Comparison of ENCODE assay signal across 8 cellular contexts in genomic region chr7:90244909-90245841, GRCh38. TPM values are rescaled to one million over a fixed set of nuclear protein-coding genes. Genes with fewer than 3 reads are reported as not detected.
DNase-seq lines count a peak whose midpoint lies in the region; ATAC-seq, FAIRE-seq and TF ChIP-seq lines count a peak whose summit lies in the region.

Gene CFAP69, plus strand, starts transcription at chr7:90245174. Its CDS starts 251 bp downstream, at chr7:90245425.

- peak within 1 kb of the TSS; percentile 83 for H3K9ac ChIP-seq in muscle layer of colon (ENCODE audit: low read length)

- BruUV-seq in OCI-LY7 (replicated peaks; lab: Mats Ljungman, UMichigan), result no TSS peak

- FAIRE-seq in HTR-8/SVneo (lab: Jason Lieb, UNC), result no peak

- no peaks in the 10 kb centered on the region for H3K79me2 ChIP-seq in OCI-LY7 (ENCODE audit: insufficient read depth, low read depth, low read length)

- peak; percentile 91 for ATAC-seq in GM21390 (IDR thresholded peaks at IDR 0.05; ENCODE audit: unreplicated experiment)
- ATAC-seq in esophagus mucosa, result peak; percentile 98

- no peaks in the 10 kb centered on the region for H3K4me1 ChIP-seq in OCI-LY7 (ENCODE audit: insufficient read depth, low read length, poor library complexity, severe bottlenecking)
- H3K4me1 ChIP-seq in muscle layer of colon (ENCODE audit: insufficient read depth, low read length), result peaks cover 7% of the 10 kb centered on the region

- CTCF ChIA-PET in OCI-LY7 (lab: Charles Lee; ENCODE audit: unreplicated experiment), result no interaction called here

- no peaks in the 10 kb centered on the region for H3K9me2 ChIP-seq in OCI-LY7 (ENCODE audit: insufficient read depth, low read length)

- no peak within 1 kb of the TSS for H3K27ac ChIP-seq in OCI-LY7 (ENCODE audit: low read depth, low read length, poor library complexity, severe bottlenecking)
- H3K27ac ChIP-seq in muscle layer of colon (ENCODE audit: low read depth, low read length), result peak within 1 kb of the TSS; percentile 76

- TF ChIP-seq CTCF in OCI-LY7 (conservative IDR thresholded peaks at IDR 0.05; ENCODE audit: low read length), result no peak

- DNase-seq in DMS 273 (lab: John Stamatoyannopoulos, UW; ENCODE audit: unreplicated experiment) (peak; percentile 96), HTR-8/SVneo (ENCODE audit: insufficient read length, low spot score) (peak; percentile 59), OCI-LY7 (ENCODE audit: low spot score) (no peak)
- peak; percentile 88 for DNase-seq in activated T-cell treated with anti-CD3 and anti-CD28 coated beads, Interleukin-2, amount 50 U/mL, for 1 hour
- peak; percentile 64 to 71 for DNase-seq in stimulated activated CD8-positive, alpha-beta memory T cell treated with anti-CD3 and anti-CD28 coated beads, Interleukin-4, amount 100 ng/mL, for 4 hours (ENCODE audit: low read depth in 2 of 2, low spot score in 1 of 2)

- H3K9me3 ChIP-seq in OCI-LY7 (ENCODE audit: low read length) (no peaks in the 10 kb centered on the region), muscle layer of colon (ENCODE audit: low read length) (no peaks in the 10 kb centered on the region)

- intact Hi-C loops in OCI-LY7 (cut with micrococcal nuclease; ENCODE audit: unreplicated experiment), result loop anchor here (10.0 kb wide), 1 partner anchor 170 kb away; no protein-coding TSS in a partner anchor

- peak within 1 kb of the TSS; percentile 50; the same call in 1 of the 2 replicates for H3K4me2 ChIP-seq in OCI-LY7 (ENCODE audit: low read length)

- POLR2A ChIA-PET in OCI-LY7 (lab: Charles Lee), result interaction anchor here (0.6 kb wide), 1 partner anchor 1290 kb away, joined by 3 read pairs; no protein-coding TSS in a partner anchor

- no peaks in the 10 kb centered on the region for H3K27me3 ChIP-seq in muscle layer of colon (ENCODE audit: control insufficient read depth in 1 of 2, insufficient read depth in 2 of 2, low read length in 2 of 2)

- H3K4me3 ChIP-seq in OCI-LY7 (ENCODE audit: low read depth, low read length, poor library complexity, severe bottlenecking), result no peak within 1 kb of the TSS
- H3K4me3 ChIP-seq in muscle layer of colon (ENCODE audit: low read depth in 1 of 2, low read length in 2 of 2), result peak within 1 kb of the TSS; percentile 84 to 85

- H2AFZ ChIP-seq in OCI-LY7 (ENCODE audit: low read length), result no peak within 1 kb of the TSS

- no peaks in the 10 kb centered on the region for H3K36me3 ChIP-seq in OCI-LY7 (ENCODE audit: insufficient read depth, low read length)
- no peaks in the 10 kb centered on the region for H3K36me3 ChIP-seq in muscle layer of colon (ENCODE audit: insufficient read depth, low read length)

- H4K20me1 ChIP-seq in OCI-LY7 (ENCODE audit: insufficient read depth, low read length), result no peaks in the 10 kb centered on the region

RNA-seq across cellular contexts. Expression of gene CFAP69, which starts in this region (rescaled TPM):
- total RNA-seq in OCI-LY7 (2014; rRNA removed; shearing (Covaris generic)), result not detected in 2 replicates
- not detected in 2 replicates for total RNA-seq in OCI-LY7 (2022)
- 1.1 TPM for total RNA-seq in esophagus mucosa
